Comparison of ENCODE assay signal across 2 cellular contexts in the genomic region with DNA sequence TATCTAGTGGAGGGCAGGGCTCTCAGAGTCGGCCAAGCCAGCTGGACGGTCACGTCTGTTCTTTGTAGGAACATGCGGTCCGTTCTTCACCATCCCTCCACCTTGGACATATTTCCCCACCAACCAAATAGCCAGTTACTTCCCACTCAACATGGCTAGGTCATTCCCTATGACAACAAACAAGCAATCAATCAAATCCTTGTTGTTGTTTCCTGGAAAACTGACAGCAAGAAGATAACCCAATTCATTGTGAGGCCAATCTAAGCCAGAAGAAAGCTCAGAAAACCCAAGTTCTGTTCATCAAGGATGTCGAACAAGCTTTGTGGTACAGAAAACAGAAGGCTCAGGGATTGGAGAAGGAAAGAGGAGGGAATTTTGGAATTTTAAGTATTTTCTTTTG.
TF ChIP-seq lines count a peak whose summit lies in the region.

No MANE protein-coding gene starts in this region.

TF ChIP-seq in HEK293T, 16 proteins besides CTCF, POLR2A, EP300 and RAD21:
- TF ChIP-seq LEF1 (IDR thresholded peaks at IDR 0.05; ENCODE audit: borderline replicate concordance) (no peak), PKNOX1 (IDR thresholded peaks at IDR 0.05) (peak; percentile 47; the same call in 1 of the 2 replicates), TARDBP (IDR thresholded peaks at IDR 0.05) (no peak), SUZ12 (IDR thresholded peaks at IDR 0.05) (no peak), FOXK2 (IDR thresholded peaks at IDR 0.05) (no peak), FOXA1 (IDR thresholded peaks at IDR 0.05) (no peak)
TF ChIP-seq in HEK293T: peak in this region for 1.

TF ChIP-seq in H1, 55 proteins besides CTCF, POLR2A, EP300 and RAD21:
- TF ChIP-seq GTF2F1 (IDR thresholded peaks at IDR 0.05; ENCODE audit: borderline replicate concordance, low read depth, low read length), result no peak
- TF ChIP-seq SIRT6 (IDR thresholded peaks at IDR 0.05; ENCODE audit: low read length), result no peak
- TF ChIP-seq MAFK (IDR thresholded peaks at IDR 0.05; ENCODE audit: low read depth, low read length), result no peak
- no peak for TF ChIP-seq NANOG (IDR thresholded peaks at IDR 0.05; ENCODE audit: insufficient read depth, low read depth, low read length, poor library complexity, severe bottlenecking)
- TF ChIP-seq HDAC2 (IDR thresholded peaks at IDR 0.05; ENCODE audit: borderline replicate concordance in 1 of 2, low read depth in 2 of 2, low read length in 2 of 2), result no peak
- no peak for TF ChIP-seq RBBP5 (IDR thresholded peaks at IDR 0.05; ENCODE audit: borderline replicate concordance, low read depth, low read length)
- no peak for TF ChIP-seq TBP (IDR thresholded peaks at IDR 0.05; ENCODE audit: low read depth, low read length)
- no peak for TF ChIP-seq TAF7 (optimal IDR thresholded peaks at IDR 0.05; ENCODE audit: borderline replicate concordance, low read depth, low read length)
- TF ChIP-seq EZH2 (IDR thresholded peaks at IDR 0.05; ENCODE audit: low read depth, low read length, severe bottlenecking), result no peak
